Comparison of ENCODE assay signal across 1 cellular context in genomic region chr3:197003461-197004385, GRCh38.
TF ChIP-seq lines count a peak whose summit lies in the region.

No MANE protein-coding gene starts in this region.

TF ChIP-seq in K562, 482 proteins besides CTCF, POLR2A, EP300 and RAD21 (continued from another document):
- TF ChIP-seq ZBTB33 (CRISPR knock-in tag; IDR thresholded peaks at IDR 0.05) (peak; percentile 98), TAF1 (IDR thresholded peaks at IDR 0.05; ENCODE audit: control insufficient read depth, extremely low read depth, insufficient read depth, low read length, severe bottlenecking) (peak; percentile 6), ZNF707 (CRISPR knock-in tag; conservative IDR thresholded peaks at IDR 0.05) (no peak), NR2C2 (CRISPR knock-in tag; IDR thresholded peaks at IDR 0.05) (0 out of 2 replicates have a peak, but pooled peaks have one; percentile 66), NR2C2 (tag; IDR thresholded peaks at IDR 0.05) (no peak), FOXP1 (CRISPR knock-in tag; IDR thresholded peaks at IDR 0.05) (no peak), ZBTB7A (IDR thresholded peaks at IDR 0.05; ENCODE audit: borderline replicate concordance, control insufficient read depth, low read depth, low read length) (no peak), ZNF408 (CRISPR knock-in tag; IDR thresholded peaks at IDR 0.05; ENCODE audit: low read depth) (no peak), POLR2G (IDR thresholded peaks at IDR 0.05; ENCODE audit: low read depth, low read length) (no peak), BRD4 (IDR thresholded peaks at IDR 0.05) (no peak), ZNF395 (CRISPR knock-in tag; IDR thresholded peaks at IDR 0.05) (0 out of 2 replicates have a peak, but pooled peaks have one; percentile 8), HNRNPH1 (optimal IDR thresholded peaks at IDR 0.05; ENCODE audit: low read depth, low read length) (no peak), DACH1 (IDR thresholded peaks at IDR 0.05; ENCODE audit: partially characterized antibody) (no peak), STAG1 (CRISPR knock-in tag; IDR thresholded peaks at IDR 0.05; ENCODE audit: borderline replicate concordance) (no peak)
- TF ChIP-seq, protein P1, sequence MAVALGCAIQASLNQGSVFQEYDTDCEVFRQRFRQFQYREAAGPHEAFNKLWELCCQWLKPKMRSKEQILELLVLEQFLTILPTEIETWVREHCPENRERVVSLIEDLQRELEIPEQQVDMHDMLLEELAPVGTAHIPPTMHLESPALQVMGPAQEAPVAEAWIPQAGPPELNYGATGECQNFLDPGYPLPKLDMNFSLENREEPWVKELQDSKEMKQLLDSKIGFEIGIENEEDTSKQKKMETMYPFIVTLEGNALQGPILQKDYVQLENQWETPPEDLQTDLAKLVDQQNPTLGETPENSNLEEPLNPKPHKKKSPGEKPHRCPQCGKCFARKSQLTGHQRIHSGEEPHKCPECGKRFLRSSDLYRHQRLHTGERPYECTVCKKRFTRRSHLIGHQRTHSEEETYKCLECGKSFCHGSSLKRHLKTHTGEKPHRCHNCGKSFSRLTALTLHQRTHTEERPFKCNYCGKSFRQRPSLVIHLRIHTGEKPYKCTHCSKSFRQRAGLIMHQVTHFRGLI (CRISPR knock-in tag; IDR thresholded peaks at IDR 0.05): no peak
- TF ChIP-seq, protein P2, sequence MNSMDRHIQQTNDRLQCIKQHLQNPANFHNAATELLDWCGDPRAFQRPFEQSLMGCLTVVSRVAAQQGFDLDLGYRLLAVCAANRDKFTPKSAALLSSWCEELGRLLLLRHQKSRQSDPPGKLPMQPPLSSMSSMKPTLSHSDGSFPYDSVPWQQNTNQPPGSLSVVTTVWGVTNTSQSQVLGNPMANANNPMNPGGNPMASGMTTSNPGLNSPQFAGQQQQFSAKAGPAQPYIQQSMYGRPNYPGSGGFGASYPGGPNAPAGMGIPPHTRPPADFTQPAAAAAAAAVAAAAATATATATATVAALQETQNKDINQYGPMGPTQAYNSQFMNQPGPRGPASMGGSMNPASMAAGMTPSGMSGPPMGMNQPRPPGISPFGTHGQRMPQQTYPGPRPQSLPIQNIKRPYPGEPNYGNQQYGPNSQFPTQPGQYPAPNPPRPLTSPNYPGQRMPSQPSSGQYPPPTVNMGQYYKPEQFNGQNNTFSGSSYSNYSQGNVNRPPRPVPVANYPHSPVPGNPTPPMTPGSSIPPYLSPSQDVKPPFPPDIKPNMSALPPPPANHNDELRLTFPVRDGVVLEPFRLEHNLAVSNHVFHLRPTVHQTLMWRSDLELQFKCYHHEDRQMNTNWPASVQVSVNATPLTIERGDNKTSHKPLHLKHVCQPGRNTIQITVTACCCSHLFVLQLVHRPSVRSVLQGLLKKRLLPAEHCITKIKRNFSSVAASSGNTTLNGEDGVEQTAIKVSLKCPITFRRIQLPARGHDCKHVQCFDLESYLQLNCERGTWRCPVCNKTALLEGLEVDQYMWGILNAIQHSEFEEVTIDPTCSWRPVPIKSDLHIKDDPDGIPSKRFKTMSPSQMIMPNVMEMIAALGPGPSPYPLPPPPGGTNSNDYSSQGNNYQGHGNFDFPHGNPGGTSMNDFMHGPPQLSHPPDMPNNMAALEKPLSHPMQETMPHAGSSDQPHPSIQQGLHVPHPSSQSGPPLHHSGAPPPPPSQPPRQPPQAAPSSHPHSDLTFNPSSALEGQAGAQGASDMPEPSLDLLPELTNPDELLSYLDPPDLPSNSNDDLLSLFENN (IDR thresholded peaks at IDR 0.05; ENCODE audit: low read depth in 2 of 2, low read length in 2 of 2): no peak
TF ChIP-seq in K562: peak in this region for 7.
